ENCODE assay signal across 29 cellular contexts in genomic region chr13:100014621-100015020, GRCh38. TPM values are rescaled to one million over a fixed set of nuclear protein-coding genes. Genes with fewer than 3 reads are reported as not detected.
"Had no signal": no experiment of that assay in that cellular context is flagged by ENCODE, and none has a peak within 500 bp of the region (broad histone marks: within the 10 kb centered on the region; RNA-seq: fewer than 3 reads in every experiment).

No MANE protein-coding gene starts in this region.

- H3K4me1 ChIP-seq: esophagus squamous epithelium, gastrocnemius medialis, left lung, neural progenitor cell, psoas muscle, sigmoid colon, stomach, thyroid gland, vagina had no signal

- H3K4me3 ChIP-seq: esophagus squamous epithelium, gastrocnemius medialis, left lung, neural progenitor cell, psoas muscle, sigmoid colon, stomach, thyroid gland, vagina had no signal

- DNase-seq: cortex of kidney; effector memory CD8-positive, alpha-beta T cell; erythroblast; esophagus squamous epithelium; gastrocnemius medialis; head of caudate nucleus; left cardiac atrium; left lung; mesendoderm; midbrain; naive thymus-derived CD4-positive, alpha-beta T cell; psoas muscle; right cardiac atrium; sigmoid colon; stimulated activated CD4-positive, alpha-beta T cell treated with anti-CD3 and anti-CD28 coated beads, Interleukin-2, amount 100 ng/mL, for 24 hours; stimulated activated CD4-positive, alpha-beta T cell treated with anti-CD3 and anti-CD28 coated beads, Interleukin-4, amount 100 ng/mL, for 24 hours; stimulated activated naive CD4-positive, alpha-beta T cell treated with Interleukin-2 at 50 U/mL for 16 hours; stomach; thyroid gland had no signal

- H3K36me3 ChIP-seq: esophagus squamous epithelium, gastrocnemius medialis, left lung, neural progenitor cell, sigmoid colon, stomach, thyroid gland, vagina had no signal

- H3K27ac ChIP-seq: esophagus squamous epithelium, gastrocnemius medialis, left lung, neural progenitor cell, psoas muscle, sigmoid colon, stomach, thyroid gland, vagina had no signal

- H3K9me3 ChIP-seq: esophagus squamous epithelium, gastrocnemius medialis, left lung, psoas muscle, sigmoid colon, stomach, thyroid gland, vagina had no signal

- H2AFZ ChIP-seq: neural progenitor cell had no signal

- H3K4me2 ChIP-seq: neural progenitor cell had no signal

- H3K27me3 ChIP-seq: gastrocnemius medialis, neural progenitor cell, thyroid gland, vagina had no signal

- H3K9ac ChIP-seq: neural progenitor cell had no signal

- ATAC-seq: effector memory CD8-positive, alpha-beta T cell; gastrocnemius medialis; left cardiac atrium; left lung; naive thymus-derived CD4-positive, alpha-beta T cell; psoas muscle; right cardiac atrium; stimulated activated effector memory CD8-positive, alpha-beta T cell treated with anti-CD3 and anti-CD28 coated beads, Interleukin-12 subunit alpha, Interleukin-12 subunit beta, amount 100 ng/mL, for 72 hours had no signal

RNA-seq across cellular contexts. Expression of gene ZIC2, which starts 33.0 kb away (rescaled TPM):
- total RNA-seq: gastrocnemius medialis, glomerular endothelial cell, kidney epithelial cell, left cardiac atrium, left lung, psoas muscle, renal cortical epithelial cell, right cardiac atrium, sigmoid colon, skeletal muscle tissue, stomach, subcutaneous adipose tissue, thyroid gland, ureter, vagina had no signal
- polyA plus RNA-seq: naive thymus-derived CD4-positive, alpha-beta T cell; right cardiac atrium; stomach had no signal

RNA-seq across cellular contexts. Expression of gene ZIC5, which starts 43.1 kb away (rescaled TPM):
- total RNA-seq: esophagus squamous epithelium; gastrocnemius medialis; glomerular endothelial cell; kidney epithelial cell; left cardiac atrium; left lung; lower leg skin; naive thymus-derived CD4-positive, alpha-beta T cell; psoas muscle; renal cortical epithelial cell; right cardiac atrium; sigmoid colon; skeletal muscle tissue; stomach; thyroid gland; ureter; vagina had no signal
- polyA plus RNA-seq: naive thymus-derived CD4-positive, alpha-beta T cell; psoas muscle; right cardiac atrium; sigmoid colon; stomach had no signal
